17 cellular contexts compared by ENCODE assay signal in the genomic region with DNA sequence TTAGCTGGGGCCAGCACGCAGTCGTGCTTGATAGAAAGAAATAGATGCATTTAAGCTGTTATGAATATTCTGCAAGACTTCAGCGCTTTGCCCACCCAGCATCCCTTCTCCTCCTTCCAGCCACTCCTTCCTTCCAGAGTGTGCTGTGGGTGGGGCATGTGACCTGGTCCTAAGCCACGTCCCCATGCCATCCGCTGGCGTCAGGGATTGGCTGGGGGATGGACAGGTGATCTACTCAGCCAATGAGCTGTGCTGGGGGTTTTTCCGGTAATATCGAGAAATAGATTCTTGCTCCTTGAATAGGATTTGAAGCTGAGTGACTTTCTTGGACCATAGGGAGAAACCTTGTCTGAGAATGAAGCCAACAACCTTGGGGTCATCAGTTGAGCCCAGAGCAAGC. TPM values are rescaled to one million over a fixed set of nuclear protein-coding genes. Genes with fewer than 3 reads are reported as not detected.
DNase-seq lines count a peak whose midpoint lies in the region.
"Had no signal": no experiment of that assay in that cellular context is flagged by ENCODE, and none has a peak within 500 bp of the region (broad histone marks: within the 10 kb centered on the region; RNA-seq: fewer than 3 reads in every experiment).

No MANE protein-coding gene starts in this region.

- H3K9me3 Mint-ChIP-seq in activated T-cell treated with anti-CD3 and anti-CD28 coated beads, Interleukin-2, amount 50 U/mL, for 24 hours: no peaks in the 10 kb centered on the region
- H3K9me3 Mint-ChIP-seq: CD8-positive, alpha-beta memory T cell had no signal

- H4K91ac ChIP-seq in mesenchymal stem cell (ENCODE audit: low read length): no peak overlapping the region

- H2BK120ac ChIP-seq in mesenchymal stem cell (ENCODE audit: low read depth, low read length): no peak overlapping the region

- no peak overlapping the region for H3K23ac ChIP-seq in mesenchymal stem cell (ENCODE audit: low read length in 2 of 2)

- H2AFZ ChIP-seq in mesenchymal stem cell (ENCODE audit: low read depth, low read length): no peak overlapping the region
- H2AFZ ChIP-seq: PC-9 had no signal

- no peak overlapping the region for H3K9ac ChIP-seq in mesenchymal stem cell (ENCODE audit: low read length)

- H3K4me3 Mint-ChIP-seq in activated T-cell treated with anti-CD3 and anti-CD28 coated beads, Interleukin-2, amount 50 U/mL, for 24 hours: no peak overlapping the region
- H3K4me3 Mint-ChIP-seq: CD8-positive, alpha-beta memory T cell had no signal

- H2BK12ac ChIP-seq in mesenchymal stem cell (ENCODE audit: low read length in 2 of 2): no peak overlapping the region

- no peak overlapping the region for H3K4me3 ChIP-seq in mesenchymal stem cell (ENCODE audit: insufficient read depth in 1 of 2, low read depth in 1 of 2, low read length in 2 of 2)
- H3K4me3 ChIP-seq: PC-9 had no signal

- H3K14ac ChIP-seq in mesenchymal stem cell (ENCODE audit: low read length in 2 of 2): no peak overlapping the region

- no peak overlapping the region for H4K8ac ChIP-seq in mesenchymal stem cell (ENCODE audit: low read length)

- H3K18ac ChIP-seq in mesenchymal stem cell (ENCODE audit: low read depth in 1 of 2, low read length in 2 of 2): no peak overlapping the region

- H3K36me3 Mint-ChIP-seq in activated T-cell treated with anti-CD3 and anti-CD28 coated beads, Interleukin-2, amount 50 U/mL, for 24 hours (ENCODE audit: low read depth): peaks cover 6% of the 10 kb centered on the region

- no peak overlapping the region for H3K27ac Mint-ChIP-seq in activated T-cell treated with anti-CD3 and anti-CD28 coated beads, Interleukin-2, amount 50 U/mL, for 24 hours
- H3K27ac Mint-ChIP-seq: CD8-positive, alpha-beta memory T cell had no signal

- peak overlapping the region; percentile 1 for H3K27ac ChIP-seq in KOPT-K1 (ENCODE audit: low read depth, low read length, poor library complexity, severe bottlenecking)
- no peak overlapping the region for H3K27ac ChIP-seq in mesenchymal stem cell (ENCODE audit: low read length, poor library complexity, severe bottlenecking)
- H3K27ac ChIP-seq: PC-9 had no signal

- peaks cover 36% of the 10 kb centered on the region for H3K4me1 Mint-ChIP-seq in activated T-cell treated with anti-CD3 and anti-CD28 coated beads, Interleukin-2, amount 50 U/mL, for 24 hours (ENCODE audit: low read depth)

- H3K9me3 ChIP-seq in KOPT-K1 (ENCODE audit: insufficient read depth, low read length, poor library complexity, severe bottlenecking): no peaks in the 10 kb centered on the region
- no peaks in the 10 kb centered on the region for H3K9me3 ChIP-seq in mesenchymal stem cell (ENCODE audit: control insufficient read depth, low read length)
- H3K9me3 ChIP-seq: BE2C had no signal

- H3K27me3 Mint-ChIP-seq in activated T-cell treated with anti-CD3 and anti-CD28 coated beads, Interleukin-2, amount 50 U/mL, for 24 hours: no peaks in the 10 kb centered on the region

- H2BK5ac ChIP-seq in mesenchymal stem cell (ENCODE audit: low read depth, low read length, poor library complexity, severe bottlenecking): no peak overlapping the region

- no peak overlapping the region for H3K4me2 ChIP-seq in mesenchymal stem cell (ENCODE audit: low read length, poor library complexity, severe bottlenecking)
- H3K4me2 ChIP-seq: PC-9 had no signal

- no peak overlapping the region for H3K4ac ChIP-seq in mesenchymal stem cell (ENCODE audit: low read depth in 1 of 2, low read length in 2 of 2)

- peaks cover 28 to 33% of the 10 kb centered on the region in 2 experiments for H3K27me3 ChIP-seq in mesenchymal stem cell (ENCODE audit: control insufficient read depth in 1 of 2, insufficient read depth in 1 of 2, low read length in 2 of 2)
- H3K27me3 ChIP-seq: BE2C had no signal

- H3K4me1 ChIP-seq in mesenchymal stem cell (ENCODE audit: control insufficient read depth, insufficient read depth, low read depth, low read length): peaks cover 3% of the 10 kb centered on the region
- H3K4me1 ChIP-seq: BE2C had no signal

- H2BK15ac ChIP-seq in mesenchymal stem cell (ENCODE audit: low read depth, poor library complexity, severe bottlenecking): peak overlapping the region; percentile 26

- H3K79me1 ChIP-seq in mesenchymal stem cell (replicated peaks; ENCODE audit: low read length, poor library complexity, severe bottlenecking): no peaks in the 10 kb centered on the region

- H3K36me3 ChIP-seq in KOPT-K1 (ENCODE audit: insufficient read depth, low read length) (no peaks in the 10 kb centered on the region), mesenchymal stem cell (ENCODE audit: control insufficient read depth in 1 of 2, insufficient read depth in 2 of 2, low read depth in 1 of 2, low read length in 2 of 2) (no peaks in the 10 kb centered on the region)
- H3K36me3 ChIP-seq: BE2C had no signal

- H2AK5ac ChIP-seq in mesenchymal stem cell (ENCODE audit: low read length, severe bottlenecking): no peak overlapping the region

- peak; percentile 23 for DNase-seq in activated T-cell treated with anti-CD3 and anti-CD28 coated beads, Interleukin-2, amount 50 U/mL, for 24 hours
- DNase-seq in activated T-cell treated with anti-CD3 and anti-CD28 coated beads, Interleukin-2, amount 50 U/mL, for 48 hours: no peak
- no peak for DNase-seq in mesenchymal stem cell
- no peak for DNase-seq in A172 (ENCODE audit: low spot score)
- DNase-seq in occipital lobe (lab: John Stamatoyannopoulos, UW): no peak
- DNase-seq in NCI-H2171 treated with DMSO at 0.1 percent for 48 hours (lab: John Stamatoyannopoulos, UW): no peak
- DNase-seq: BE2C, KBM-7, NCI-H1105, NCI-H1694 treated with DMSO at 0.1 percent for 48 hours, NCI-H446 treated with DMSO at 0.1 percent for 48 hours, NCI-H774, PC-9 had no signal

- 94% methylated on average over 6 of the region's 8 CpGs for WGBS in mesenchymal stem cell

RNA-seq across cellular contexts. Expression of gene ZAP70, which starts 4.8 kb away (rescaled TPM):
- polyA plus RNA-seq in mesenchymal stem cell (2013, experiment 1 of 2): 0.48 TPM
- polyA plus RNA-seq in mesenchymal stem cell (2013, experiment 2 of 2): 0.74 TPM
- not detected in 2 replicates for total RNA-seq in A172 (2014; rRNA removed; shearing (Covaris generic))
- 1.1 TPM for total RNA-seq in occipital lobe
- total RNA-seq: H4, M059J, PC-9 had no signal

RNA-seq across cellular contexts. Expression of gene C2orf92, which starts 39.1 kb away (rescaled TPM):
- 1.5 TPM for polyA plus RNA-seq in mesenchymal stem cell (2013, experiment 1 of 2)
- polyA plus RNA-seq in mesenchymal stem cell (2013, experiment 2 of 2): 1.9 TPM
- total RNA-seq in A172 (2014; rRNA removed; shearing (Covaris generic)): 0.86 and 8.6 TPM in 2 replicates
- total RNA-seq in occipital lobe: 3.6 TPM
- polyA plus RNA-seq: CD8-positive, alpha-beta memory T cell had no signal

RNA-seq across cellular contexts. Expression of gene ACTR1B, which starts 44.8 kb away (rescaled TPM):
- polyA plus RNA-seq in mesenchymal stem cell (2013, experiment 1 of 2): 29.7 TPM
- 29.4 TPM for polyA plus RNA-seq in mesenchymal stem cell (2013, experiment 2 of 2)
- total RNA-seq in A172 (2014; rRNA removed; shearing (Covaris generic)): 63.5 and 63.7 TPM in 2 replicates
- total RNA-seq in occipital lobe: 27.1 TPM
